In genomic region chr17:43791589-43791988, GRCh38 we compare ENCODE assay signal across 8 cellular contexts. TPM values are rescaled to one million over a fixed set of nuclear protein-coding genes. Genes with fewer than 3 reads are reported as not detected.
A peak's percentile ranks its signal among the peaks of the same experiment; 100 is the strongest.
DNase-seq lines count a peak whose midpoint lies in the region; ATAC-seq, FAIRE-seq and TF ChIP-seq lines count a peak whose summit lies in the region.
"Had no signal": no experiment of that assay in that cellular context is flagged by ENCODE, and none has a peak within 500 bp of the region (broad histone marks: within the 10 kb centered on the region; RNA-seq: fewer than 3 reads in every experiment).

No MANE protein-coding gene starts in this region.

- H3K4me1 ChIP-seq in GM23338 (ENCODE audit: insufficient read depth) (no peaks in the 10 kb centered on the region; the same call in 1 of the 2 replicates), GM12878 (ENCODE audit: control insufficient read depth, insufficient read depth, low read length) (no peaks in the 10 kb centered on the region), neuron (ENCODE audit: insufficient read depth, low read length) (peaks cover 3% of the 10 kb centered on the region), ovary (ENCODE audit: insufficient read depth) (no peaks in the 10 kb centered on the region)

- TF ChIP-seq POLR2A in GM12878 (IDR thresholded peaks at IDR 0.05; ENCODE audit: low read depth, low read length): no peak
- no peak for TF ChIP-seq POLR2A in ovary (IDR thresholded peaks at IDR 0.05)

- H3K4me3 Mint-ChIP-seq in GM23338: no peak overlapping the region

- peaks cover 3% of the 10 kb centered on the region; the same call in 1 of the 3 replicates for H3K4me1 Mint-ChIP-seq in GM23338

- H3K9me3 ChIP-seq in GM12878 (replicated peaks; ENCODE audit: control insufficient read depth, insufficient read depth, low read length) (no peaks in the 10 kb centered on the region), neuron (ENCODE audit: low read length) (no peaks in the 10 kb centered on the region), ovary (no peaks in the 10 kb centered on the region)

- BruUV-seq in GM12878 (replicated peaks; lab: Mats Ljungman, UMichigan): no TSS peak

- H3K4me2 ChIP-seq in GM23338 (no peak overlapping the region; the same call in 1 of the 2 replicates), GM12878 (ENCODE audit: control insufficient read depth, insufficient read depth) (no peak overlapping the region)

- FAIRE-seq in GM12878 (lab: Jason Lieb, UNC): no peak

- no peak for TF ChIP-seq RAD21 in GM12878 (IDR thresholded peaks at IDR 0.05; ENCODE audit: insufficient read depth, low read depth, low read length)

- H4K20me1 ChIP-seq in GM23338 (replicated peaks; ENCODE audit: insufficient read depth) (no peaks in the 10 kb centered on the region), GM12878 (ENCODE audit: control insufficient read depth, insufficient read depth) (no peaks in the 10 kb centered on the region)

- H3K4me3 ChIP-seq in GM23338: no peak overlapping the region
- no peak overlapping the region for H3K4me3 ChIP-seq in GM12878
- peak overlapping the region; percentile 48 for H3K4me3 ChIP-seq in neuron (ENCODE audit: low read length)
- no peak overlapping the region for H3K4me3 ChIP-seq in ovary

- H2AFZ ChIP-seq in GM23338 (peak overlapping the region; percentile 35; the same call in 1 of the 2 replicates), GM12878 (ENCODE audit: control insufficient read depth, low read depth, low read length) (no peak overlapping the region), neuron (ENCODE audit: low read depth, low read length) (peak overlapping the region; percentile 67)

- H3K9ac ChIP-seq in GM12878 (ENCODE audit: control insufficient read depth, insufficient read depth, low read length): no peak overlapping the region

- peaks cover 5% of the 10 kb centered on the region for H3K27me3 Mint-ChIP-seq in GM23338 (ENCODE audit: insufficient read depth, low read depth, poor library complexity)

- no peak overlapping the region for H3K27ac Mint-ChIP-seq in GM23338

- H3K9me3 Mint-ChIP-seq in GM23338: peaks cover 18% of the 10 kb centered on the region

- no peak overlapping the region for H3K27ac ChIP-seq in GM23338 (ENCODE audit: low read depth)
- no peak overlapping the region for H3K27ac ChIP-seq in GM12878 (ENCODE audit: control insufficient read depth, insufficient read depth)
- H3K27ac ChIP-seq in ovary: no peak overlapping the region

- H3K36me3 Mint-ChIP-seq in GM23338 (ENCODE audit: low read depth): no peaks in the 10 kb centered on the region

- 4% methylated on average over 3 of the region's 3 CpGs for WGBS in GM12878 (ENCODE audit: insufficient coverage, insufficient replicate concordance, low lambda C conversion rate, missing lambda C conversion rate)
- WGBS in ovary, 3 donors: 1 to 8% (median 6%) methylated on average over 3 of the region's 3 CpGs

- TF ChIP-seq CTCF in GM23338 (conservative IDR thresholded peaks at IDR 0.05; ENCODE audit: low read depth in 2 of 2) (no peak), GM12878 (IDR thresholded peaks at IDR 0.05 in 2 of 3, conservative IDR thresholded peaks at IDR 0.05 in 1 of 3; ENCODE audit: control insufficient read depth in 2 of 3, extremely low read depth in 1 of 3, insufficient read depth in 1 of 3, low read depth in 3 of 3, low read length in 3 of 3) (no peak), ovary (IDR thresholded peaks at IDR 0.05) (no peak)

- SMC1A ChIA-PET in GM12878 (lab: Charles Lee; ENCODE audit: uncharacterized antibody, unreplicated experiment): no interaction called here

- no peaks in the 10 kb centered on the region for H3F3A ChIP-seq in GM23338 (replicated peaks; ENCODE audit: low read depth)

- in situ Hi-C loops in GM12878 (cut with MboI): no loop called here

- DNase-seq in GM23338 (ENCODE audit: low spot score): peak; percentile 76
- DNase-seq in NCI-H2171 treated with DMSO at 0.1 percent for 48 hours (lab: John Stamatoyannopoulos, UW): peak; percentile 97
- no peak for DNase-seq in GM12878 (ENCODE audit: low read depth, low spot score)
- no peak for DNase-seq in ovary
- DNase-seq in ureter (ENCODE audit: low spot score): no peak

- POLR2A ChIA-PET in GM12878 (lab: Charles Lee): no interaction called here

- peak; percentile 85 for ATAC-seq in GM23338
- ATAC-seq in GM12878: peak; percentile 33; the same call in 1 of the 3 replicates
- ATAC-seq in GM18858 (IDR thresholded peaks at IDR 0.05; ENCODE audit: unreplicated experiment): no peak

- intact Hi-C loops in GM12878 (cut with micrococcal nuclease; ENCODE audit: unreplicated experiment) (no loop called here), ovary (cut with DNase I) (no loop called here)

- CTCF ChIA-PET in GM12878 (lab: Yijun Ruan, JAX): no interaction called here

- H3K9me2 ChIP-seq in GM23338 (ENCODE audit: insufficient read depth): no peaks in the 10 kb centered on the region

- H3K36me3 ChIP-seq in GM23338 (ENCODE audit: insufficient read depth) (no peaks in the 10 kb centered on the region), GM12878 (ENCODE audit: control insufficient read depth in 2 of 2, insufficient read depth in 2 of 2, low read length in 1 of 2) (no peaks in the 10 kb centered on the region), neuron (ENCODE audit: insufficient read depth, low read length) (no peaks in the 10 kb centered on the region), ovary (no peaks in the 10 kb centered on the region)

- RAD21 ChIA-PET in GM12878 (lab: Charles Lee; ENCODE audit: unreplicated experiment): no interaction called here

- TF ChIP-seq EP300 in GM12878 (IDR thresholded peaks at IDR 0.05; ENCODE audit: borderline replicate concordance in 1 of 2, control insufficient read depth in 1 of 2, low read depth in 2 of 2, low read length in 2 of 2) (no peak), ovary (IDR thresholded peaks at IDR 0.05) (no peak)

- H3K27me3 ChIP-seq in GM23338 (ENCODE audit: insufficient read depth): no peaks in the 10 kb centered on the region
- H3K27me3 ChIP-seq in GM12878 (replicated peaks in 1 of 2; ENCODE audit: control insufficient read depth in 2 of 2, insufficient read depth in 2 of 2, low read length in 1 of 2): no peaks in the 10 kb centered on the region
- no peaks in the 10 kb centered on the region for H3K27me3 ChIP-seq in neuron (ENCODE audit: insufficient read depth, low read length)
- H3K27me3 ChIP-seq in ovary: no peaks in the 10 kb centered on the region

- H3K79me2 ChIP-seq in GM23338 (replicated peaks; ENCODE audit: insufficient read depth): no peaks in the 10 kb centered on the region
- no peaks in the 10 kb centered on the region for H3K79me2 ChIP-seq in GM12878 (ENCODE audit: control insufficient read depth, insufficient read depth, low read length)

RNA-seq across cellular contexts. Expression of gene CFAP97D1, which starts 11.4 kb away (rescaled TPM):
- 0.07 and 0.12 TPM in 2 replicates for total RNA-seq in GM23338 (2014; rRNA removed; shearing (Covaris generic))
- polyA plus RNA-seq in GM23338 (2016; fragmentation: Nextera tagmentation; extraction: Ambion mirVana): 0.10 TPM in 1 of 2 replicates, not detected in the other
- not detected in 2 replicates for total RNA-seq in GM12878 (2013; cell fraction: nucleolus; rRNA removed)
- not detected in 2 replicates for total RNA-seq in GM12878 (2014; rRNA removed)
- total RNA-seq in GM12878 (2014; rRNA removed; fragmentation: Illumina TruSeq; extraction: Trizol): 0.05 TPM in 1 of 2 replicates, not detected in the other
- total RNA-seq in GM12878 (2021): not detected in 2 replicates
- not detected for polyA plus RNA-seq in GM12878 (2011; ENCODE audit: low read depth)
- 0.03 TPM in 1 of 2 replicates, not detected in the other for polyA plus RNA-seq in GM12878 (2011; rRNA removed)
- polyA plus RNA-seq in GM12878 (2011; cell fraction: cytosol; rRNA removed): not detected in 2 replicates
- polyA plus RNA-seq in GM12878 (2011; cell fraction: nucleus; rRNA removed): not detected in 2 replicates
- not detected in 2 replicates for polyA plus RNA-seq in GM12878 (2012)
- polyA plus RNA-seq in GM12878 (2014; fragmentation: Illumina TruSeq; extraction: Trizol): 0.13 TPM in 1 of 2 replicates, not detected in the other
- not detected for polyA plus RNA-seq in GM12878 (2014; fragmentation: Nextera tagmentation; extraction: Ambion mirVana)
- not detected in 2 replicates for polyA plus RNA-seq in GM12878 (2014; rRNA removed)
- not detected for polyA plus RNA-seq in GM12878 (2016; fragmentation: Nextera tagmentation; extraction: Ambion mirVana)
- polyA minus RNA-seq in GM12878 (2011; rRNA and poly(A)+ RNA removed): not detected in 2 replicates
- not detected in 2 replicates for polyA minus RNA-seq in GM12878 (2011; cell fraction: cytosol; rRNA and poly(A)+ RNA removed)
- not detected in 2 replicates for polyA minus RNA-seq in GM12878 (2011; cell fraction: nucleus; rRNA and poly(A)+ RNA removed)
- total RNA-seq in ovary: under 1 TPM in 1 of 7 donors, not detected in 6; 0.15 TPM
- polyA plus RNA-seq in ovary: not detected
- not detected for total RNA-seq in ureter
- total RNA-seq: osteoblast had no signal

RNA-seq across cellular contexts. Expression of gene DUSP3, which starts 12.8 kb away (rescaled TPM):
- total RNA-seq in GM23338 (2014; rRNA removed; shearing (Covaris generic)): 17.5 and 22.1 TPM in 2 replicates
- 14.7 and 15.4 TPM in 2 replicates for polyA plus RNA-seq in GM23338 (2016; fragmentation: Nextera tagmentation; extraction: Ambion mirVana)
- total RNA-seq in GM12878 (2013; cell fraction: nucleolus; rRNA removed): 24.3 and 30.1 TPM in 2 replicates
- total RNA-seq in GM12878 (2014; rRNA removed): 4.1 and 4.8 TPM in 2 replicates
- 4.0 and 4.1 TPM in 2 replicates for total RNA-seq in GM12878 (2014; rRNA removed; fragmentation: Illumina TruSeq; extraction: Trizol)
- total RNA-seq in GM12878 (2021): 4.6 and 5.3 TPM in 2 replicates
- 5.4 TPM for polyA plus RNA-seq in GM12878 (2011; ENCODE audit: low read depth)
- 12.1 and 14.7 TPM in 2 replicates for polyA plus RNA-seq in GM12878 (2011; rRNA removed)
- polyA plus RNA-seq in GM12878 (2011; cell fraction: cytosol; rRNA removed): 12.1 and 12.2 TPM in 2 replicates
- 13.0 and 23.1 TPM in 2 replicates for polyA plus RNA-seq in GM12878 (2011; cell fraction: nucleus; rRNA removed)
- 8.2 and 11.0 TPM in 2 replicates for polyA plus RNA-seq in GM12878 (2012)
- 3.7 and 4.6 TPM in 2 replicates for polyA plus RNA-seq in GM12878 (2014; fragmentation: Illumina TruSeq; extraction: Trizol)
- 1 to 10 TPM; 1.5 to 2.1 TPM for polyA plus RNA-seq in GM12878 (2014; fragmentation: Nextera tagmentation; extraction: Ambion mirVana)
- 3.5 and 4.2 TPM in 2 replicates for polyA plus RNA-seq in GM12878 (2014; rRNA removed)
- polyA plus RNA-seq in GM12878 (2016; fragmentation: Nextera tagmentation; extraction: Ambion mirVana): 1 to 10 TPM; 3.0 TPM
- polyA minus RNA-seq in GM12878 (2011; rRNA and poly(A)+ RNA removed): 7.7 and 14.5 TPM in 2 replicates
- 5.2 and 5.6 TPM in 2 replicates for polyA minus RNA-seq in GM12878 (2011; cell fraction: cytosol; rRNA and poly(A)+ RNA removed)
- 5.7 and 8.9 TPM in 2 replicates for polyA minus RNA-seq in GM12878 (2011; cell fraction: nucleus; rRNA and poly(A)+ RNA removed)
- 10 to 100 TPM; 14.2 to 38.7 (median 33.0) TPM for total RNA-seq in ovary
- polyA plus RNA-seq in ovary: 10 to 100 TPM; 13.4 to 60.4 TPM
- 91.9 TPM for total RNA-seq in ureter

RNA-seq across cellular contexts. Expression of gene SOST, which starts 33.0 kb away (rescaled TPM):
- total RNA-seq in GM23338 (2014; rRNA removed; shearing (Covaris generic)): 0.31 TPM in 1 of 2 replicates, not detected in the other
- polyA plus RNA-seq in GM23338 (2016; fragmentation: Nextera tagmentation; extraction: Ambion mirVana): not detected in 2 replicates
- total RNA-seq in GM12878 (2013; cell fraction: nucleolus; rRNA removed): not detected in 2 replicates
- not detected in 2 replicates for total RNA-seq in GM12878 (2014; rRNA removed)
- total RNA-seq in GM12878 (2014; rRNA removed; fragmentation: Illumina TruSeq; extraction: Trizol): not detected in 2 replicates
- not detected in 2 replicates for total RNA-seq in GM12878 (2021)
- not detected for polyA plus RNA-seq in GM12878 (2011; ENCODE audit: low read depth)
- not detected in 2 replicates for polyA plus RNA-seq in GM12878 (2011; rRNA removed)
- not detected in 2 replicates for polyA plus RNA-seq in GM12878 (2011; cell fraction: cytosol; rRNA removed)
- polyA plus RNA-seq in GM12878 (2011; cell fraction: nucleus; rRNA removed): not detected in 2 replicates
- not detected in 2 replicates for polyA plus RNA-seq in GM12878 (2012)
- not detected in 2 replicates for polyA plus RNA-seq in GM12878 (2014; fragmentation: Illumina TruSeq; extraction: Trizol)
- not detected for polyA plus RNA-seq in GM12878 (2014; fragmentation: Nextera tagmentation; extraction: Ambion mirVana)
- not detected in 2 replicates for polyA plus RNA-seq in GM12878 (2014; rRNA removed)
- polyA plus RNA-seq in GM12878 (2016; fragmentation: Nextera tagmentation; extraction: Ambion mirVana): not detected
- not detected in 2 replicates for polyA minus RNA-seq in GM12878 (2011; rRNA and poly(A)+ RNA removed)
- not detected in 2 replicates for polyA minus RNA-seq in GM12878 (2011; cell fraction: cytosol; rRNA and poly(A)+ RNA removed)
- not detected in 2 replicates for polyA minus RNA-seq in GM12878 (2011; cell fraction: nucleus; rRNA and poly(A)+ RNA removed)
- total RNA-seq in ovary: not detected
- polyA plus RNA-seq in ovary: under 1 TPM in 1 of 2 donors, not detected in 1; 0.30 TPM
- total RNA-seq in ureter: not detected
- total RNA-seq: osteoblast had no signal

RNA-seq across cellular contexts. Expression of gene MPP3, which starts 41.4 kb away (rescaled TPM):
- total RNA-seq in GM23338 (2014; rRNA removed; shearing (Covaris generic)): 4.2 and 6.6 TPM in 2 replicates
- 5.6 and 7.4 TPM in 2 replicates for polyA plus RNA-seq in GM23338 (2016; fragmentation: Nextera tagmentation; extraction: Ambion mirVana)
- not detected in 2 replicates for total RNA-seq in GM12878 (2013; cell fraction: nucleolus; rRNA removed)
- not detected in 2 replicates for total RNA-seq in GM12878 (2014; rRNA removed)
- total RNA-seq in GM12878 (2014; rRNA removed; fragmentation: Illumina TruSeq; extraction: Trizol): not detected in 2 replicates
- 0.13 TPM in 1 of 2 replicates, not detected in the other for total RNA-seq in GM12878 (2021)
- polyA plus RNA-seq in GM12878 (2011; ENCODE audit: low read depth): not detected
- not detected in 2 replicates for polyA plus RNA-seq in GM12878 (2011; rRNA removed)
- not detected in 2 replicates for polyA plus RNA-seq in GM12878 (2011; cell fraction: cytosol; rRNA removed)
- not detected in 2 replicates for polyA plus RNA-seq in GM12878 (2011; cell fraction: nucleus; rRNA removed)
- not detected in 2 replicates for polyA plus RNA-seq in GM12878 (2012)
- polyA plus RNA-seq in GM12878 (2014; fragmentation: Illumina TruSeq; extraction: Trizol): not detected in 2 replicates
- not detected for polyA plus RNA-seq in GM12878 (2014; fragmentation: Nextera tagmentation; extraction: Ambion mirVana)
- not detected in 2 replicates for polyA plus RNA-seq in GM12878 (2014; rRNA removed)
- not detected for polyA plus RNA-seq in GM12878 (2016; fragmentation: Nextera tagmentation; extraction: Ambion mirVana)
- polyA minus RNA-seq in GM12878 (2011; rRNA and poly(A)+ RNA removed): not detected in 2 replicates
- not detected in 2 replicates for polyA minus RNA-seq in GM12878 (2011; cell fraction: cytosol; rRNA and poly(A)+ RNA removed)
- not detected in 2 replicates for polyA minus RNA-seq in GM12878 (2011; cell fraction: nucleus; rRNA and poly(A)+ RNA removed)
- total RNA-seq in ovary: 10 to 100 TPM in 1 of 7 donors, 1 to 10 TPM in 6; 2.7 to 17.2 (median 4.4) TPM
- polyA plus RNA-seq in ovary: 1 to 10 TPM; 2.7 to 2.9 TPM
- 11.8 TPM for total RNA-seq in ureter

RNA-seq across cellular contexts. Expression of gene CD300LG, which starts 55.4 kb away (rescaled TPM):
- not detected in 2 replicates for total RNA-seq in GM23338 (2014; rRNA removed; shearing (Covaris generic))
- not detected in 2 replicates for polyA plus RNA-seq in GM23338 (2016; fragmentation: Nextera tagmentation; extraction: Ambion mirVana)
- not detected in 2 replicates for total RNA-seq in GM12878 (2013; cell fraction: nucleolus; rRNA removed)
- not detected in 2 replicates for total RNA-seq in GM12878 (2014; rRNA removed)
- total RNA-seq in GM12878 (2014; rRNA removed; fragmentation: Illumina TruSeq; extraction: Trizol): not detected in 2 replicates
- not detected in 2 replicates for total RNA-seq in GM12878 (2021)
- not detected for polyA plus RNA-seq in GM12878 (2011; ENCODE audit: low read depth)
- polyA plus RNA-seq in GM12878 (2011; rRNA removed): not detected in 2 replicates
- polyA plus RNA-seq in GM12878 (2011; cell fraction: cytosol; rRNA removed): 0.01 TPM in 1 of 2 replicates, not detected in the other
- polyA plus RNA-seq in GM12878 (2011; cell fraction: nucleus; rRNA removed): not detected in 2 replicates
- polyA plus RNA-seq in GM12878 (2012): not detected in 2 replicates
- polyA plus RNA-seq in GM12878 (2014; fragmentation: Illumina TruSeq; extraction: Trizol): not detected in 2 replicates
- not detected for polyA plus RNA-seq in GM12878 (2014; fragmentation: Nextera tagmentation; extraction: Ambion mirVana)
- not detected in 2 replicates for polyA plus RNA-seq in GM12878 (2014; rRNA removed)
- polyA plus RNA-seq in GM12878 (2016; fragmentation: Nextera tagmentation; extraction: Ambion mirVana): not detected
- not detected in 2 replicates for polyA minus RNA-seq in GM12878 (2011; rRNA and poly(A)+ RNA removed)
- polyA minus RNA-seq in GM12878 (2011; cell fraction: cytosol; rRNA and poly(A)+ RNA removed): not detected in 2 replicates
- not detected in 2 replicates for polyA minus RNA-seq in GM12878 (2011; cell fraction: nucleus; rRNA and poly(A)+ RNA removed)
- total RNA-seq in ovary: 1 to 10 TPM in 5 of 7 donors, under 1 TPM in 2; 0.13 to 6.8 (median 1.2) TPM
- 1 to 10 TPM; 3.4 to 5.6 TPM for polyA plus RNA-seq in ovary
- 1.4 TPM for total RNA-seq in ureter
- total RNA-seq: osteoblast had no signal

Comparison
In these comparisons a context has a peak if more than half of its experiments do, and no peak if none do; other contexts are left out.
1. DNase-seq: peak in GM23338 (single experiment) and NCI-H2171 treated with DMSO at 0.1 percent for 48 hours (single experiment); none in GM12878 (single experiment), ovary (0 of 5) and ureter (single experiment).